ENCODE assay signal across 11 cellular contexts in genomic region chr19:35904312-35905068, GRCh38. TPM values are rescaled to one million over a fixed set of nuclear protein-coding genes. Genes with fewer than 3 reads are reported as not detected.
DNase-seq lines count a peak whose midpoint lies in the region; ATAC-seq and TF ChIP-seq lines count a peak whose summit lies in the region.
"Had no signal": no experiment of that assay in that cellular context is flagged by ENCODE, and none has a peak within 500 bp of the region (broad histone marks: within the 10 kb centered on the region; RNA-seq: fewer than 3 reads in every experiment).

No MANE protein-coding gene starts in this region.

- H3K9ac ChIP-seq in SU-DHL-6 (ENCODE audit: low read length): no peak overlapping the region

- intact Hi-C loops in left lung (cut with DNase I): no loop called here

- H3K36me3 Mint-ChIP-seq in activated T-cell treated with anti-CD3 and anti-CD28 coated beads, Interleukin-2, amount 50 U/mL, for 72 hours (ENCODE audit: insufficient read depth in 2 of 2): peaks cover 2 to 4% of the 10 kb centered on the region in 2 donors

- H3K9me2 ChIP-seq in SU-DHL-6 (replicated peaks; ENCODE audit: insufficient read depth, low read length): no peaks in the 10 kb centered on the region

- H3K27ac ChIP-seq in SU-DHL-6 (ENCODE audit: low read depth, low read length) (peak overlapping the region; percentile 14), left lung (peak overlapping the region; percentile 50 to 96), substantia nigra (ENCODE audit: low read depth, low read length, poor library complexity, severe bottlenecking) (peak overlapping the region; percentile 66)
- H3K27ac ChIP-seq: hepatocyte, prostate gland had no signal

- no peak overlapping the region for H2AFZ ChIP-seq in SU-DHL-6 (ENCODE audit: low read depth, low read length, severe bottlenecking)
- H2AFZ ChIP-seq: hepatocyte had no signal

- DNase-seq in activated T-cell treated with anti-CD3 and anti-CD28 coated beads, Interleukin-2, amount 50 U/mL, for 72 hours: no peak
- DNase-seq in activated T-cell treated with anti-CD3 and anti-CD28 coated beads, Interleukin-2, amount 50 U/mL, for 1 hour: no peak
- DNase-seq in left lung (peak in 1 of 2 donors; percentile 19), substantia nigra (lab: John Stamatoyannopoulos, UW) (peak in 3 of 49 donors; percentile 7 to 15 (median 14)), iPS-NIHi11 (ENCODE audit: low spot score) (no peak), superior temporal gyrus (ENCODE audit: extremely low spot score) (no peak)
- DNase-seq: NCI-H187 treated with DMSO at 0.1 percent for 48 hours had no signal

- H3K79me2 ChIP-seq in SU-DHL-6 (ENCODE audit: insufficient read depth, low read length): peaks cover under 1% of the 10 kb centered on the region; the same call in 1 of the 2 replicates
- H3K79me2 ChIP-seq: hepatocyte had no signal

- no peaks in the 10 kb centered on the region for H3K27me3 Mint-ChIP-seq in activated T-cell treated with anti-CD3 and anti-CD28 coated beads, Interleukin-2, amount 50 U/mL, for 72 hours (ENCODE audit: low read depth)

- TF ChIP-seq CTCF in SU-DHL-6 (IDR thresholded peaks at IDR 0.05; ENCODE audit: insufficient read depth, low read length, poor library complexity, severe bottlenecking): no peak
- TF ChIP-seq CTCF in left lung (IDR thresholded peaks at IDR 0.05): no peak

- no peaks in the 10 kb centered on the region for H4K20me1 ChIP-seq in SU-DHL-6 (ENCODE audit: low read depth, low read length)

- no peak overlapping the region for H3K4me2 ChIP-seq in SU-DHL-6 (ENCODE audit: low read depth, low read length, poor library complexity, severe bottlenecking)

- no peaks in the 10 kb centered on the region for H3K36me3 ChIP-seq in SU-DHL-6 (ENCODE audit: low read length)
- peaks cover 0 to 11% of the 10 kb centered on the region in 2 donors for H3K36me3 ChIP-seq in left lung
- H3K36me3 ChIP-seq: prostate gland had no signal

- ATAC-seq in activated T-cell treated with anti-CD3 and anti-CD28 coated beads, Interleukin-2, amount 50 U/mL, for 72 hours (replicated peaks in 1 of 2): no peak
- ATAC-seq in left lung: no peak
- ATAC-seq in HG02678 (IDR thresholded peaks at IDR 0.05; ENCODE audit: unreplicated experiment): no peak

- no peak overlapping the region for H3K4me3 ChIP-seq in SU-DHL-6 (ENCODE audit: insufficient read depth, low read length, poor library complexity, severe bottlenecking)
- H3K4me3 ChIP-seq in left lung: peak overlapping the region in 1 of 2 donors; percentile 80
- H3K4me3 ChIP-seq: hepatocyte had no signal

- H3K4me1 ChIP-seq in left lung: peaks cover 5 to 65% of the 10 kb centered on the region in 2 donors
- H3K4me1 ChIP-seq: prostate gland had no signal

- no peaks in the 10 kb centered on the region for H3K9me3 Mint-ChIP-seq in activated T-cell treated with anti-CD3 and anti-CD28 coated beads, Interleukin-2, amount 50 U/mL, for 72 hours

- H3F3A ChIP-seq in SU-DHL-6 (ENCODE audit: insufficient read depth): peaks cover 51% of the 10 kb centered on the region

- H3K4me3 Mint-ChIP-seq in activated T-cell treated with anti-CD3 and anti-CD28 coated beads, Interleukin-2, amount 50 U/mL, for 72 hours: peak overlapping the region; percentile 35 to 39

- H3K27me3 ChIP-seq in SU-DHL-6 (ENCODE audit: low read length): no peaks in the 10 kb centered on the region
- H3K27me3 ChIP-seq in left lung: no peaks in the 10 kb centered on the region
- H3K27me3 ChIP-seq: hepatocyte had no signal

- peaks cover 64% of the 10 kb centered on the region for H3K4me1 Mint-ChIP-seq in activated T-cell treated with anti-CD3 and anti-CD28 coated beads, Interleukin-2, amount 50 U/mL, for 72 hours (ENCODE audit: low read depth)

- peak overlapping the region; percentile 36 for H3K27ac Mint-ChIP-seq in activated T-cell treated with anti-CD3 and anti-CD28 coated beads, Interleukin-2, amount 50 U/mL, for 72 hours

- no peaks in the 10 kb centered on the region for H3K9me3 ChIP-seq in SU-DHL-6 (ENCODE audit: insufficient read depth, low read length)
- no peaks in the 10 kb centered on the region for H3K9me3 ChIP-seq in left lung
- H3K9me3 ChIP-seq: prostate gland had no signal

RNA-seq across cellular contexts. Expression of gene HCST, which starts 2.2 kb away (rescaled TPM):
- total RNA-seq in activated T-cell treated with anti-CD3 and anti-CD28 coated beads, Interleukin-2, amount 50 U/mL, for 72 hours: 10 to 100 TPM; 56.1 to 71.9 TPM
- total RNA-seq in left lung: 10 to 100 TPM; 24.7 to 26.0 TPM

RNA-seq across cellular contexts. Expression of gene TYROBP, which starts 3.6 kb away (rescaled TPM):
- total RNA-seq in activated T-cell treated with anti-CD3 and anti-CD28 coated beads, Interleukin-2, amount 50 U/mL, for 72 hours: 1 to 10 TPM in 1 of 2 donors, not detected in 1; 1.3 TPM
- 100 to 1,000 TPM; 205 to 407 TPM for total RNA-seq in left lung

RNA-seq across cellular contexts. Expression of gene NFKBID, which starts 4.2 kb away (rescaled TPM):
- 10 to 100 TPM; 51.5 to 63.1 TPM for total RNA-seq in activated T-cell treated with anti-CD3 and anti-CD28 coated beads, Interleukin-2, amount 50 U/mL, for 72 hours
- 10 to 100 TPM; 11.8 to 19.1 TPM for total RNA-seq in left lung

RNA-seq across cellular contexts. Expression of gene LRFN3, which starts 31.7 kb away (rescaled TPM):
- 1 to 10 TPM; 6.4 to 8.5 TPM for total RNA-seq in activated T-cell treated with anti-CD3 and anti-CD28 coated beads, Interleukin-2, amount 50 U/mL, for 72 hours
- 10 to 100 TPM; 12.2 to 14.8 TPM for total RNA-seq in left lung

RNA-seq across cellular contexts. Expression of gene APLP1, which starts 36.1 kb away (rescaled TPM):
- 1 to 10 TPM; 2.4 to 7.7 TPM for total RNA-seq in activated T-cell treated with anti-CD3 and anti-CD28 coated beads, Interleukin-2, amount 50 U/mL, for 72 hours
- 1 to 10 TPM; 3.0 to 8.6 TPM for total RNA-seq in left lung

Comparison
In these comparisons a context has a peak if more than half of its experiments do, and no peak if none do; other contexts are left out.
1. H3K27ac ChIP-seq: peak in every context shown above with its lines; median percentile 73 in left lung; 66 in substantia nigra; 14 in SU-DHL-6.
2. RNA of gene TYROBP, which starts 3.6 kb away (total RNA-seq): 205 to 407 TPM in left lung; 1.3 TPM in activated T-cell treated with anti-CD3 and anti-CD28 coated beads, Interleukin-2, amount 50 U/mL, for 72 hours; every median in the first group is over 10 times any median in the second.